8 cellular contexts compared by ENCODE assay signal in genomic region chr13:48302920-48303330, GRCh38. TPM values are rescaled to one million over a fixed set of nuclear protein-coding genes. Genes with fewer than 3 reads are reported as not detected.
A peak's percentile ranks its signal among the peaks of the same experiment; 100 is the strongest.
DNase-seq lines count a peak whose midpoint lies in the region; ATAC-seq lines count a peak whose summit lies in the region.

No MANE protein-coding gene starts in this region.

- DNase-seq in MV-4-11 (lab: John Stamatoyannopoulos, UW) (peak; percentile 18), SKM-1 (lab: John Stamatoyannopoulos, UW; ENCODE audit: unreplicated experiment) (no peak)
- DNase-seq in naive thymus-derived CD4-positive, alpha-beta T cell = no peak

- H3K4me3 Mint-ChIP-seq in dendritic cell treated with granulocyte-macrophage colony-stimulating factor and Interleukin-4, amounts not matched to agents 40 ng/mL and 50 ng/mL, for 4 days = peak overlapping the region; percentile 77
- H3K4me3 Mint-ChIP-seq in naive thymus-derived CD4-positive, alpha-beta T cell = peak overlapping the region; percentile 76 to 99 (median 94)

- H3K4me1 Mint-ChIP-seq in dendritic cell treated with granulocyte-macrophage colony-stimulating factor and Interleukin-4, amounts not matched to agents 40 ng/mL and 50 ng/mL, for 4 days (ENCODE audit: low read depth) = peaks cover 33% of the 10 kb centered on the region
- peaks cover 16 to 43% (median 40%) of the 10 kb centered on the region in 7 donors for H3K4me1 Mint-ChIP-seq in naive thymus-derived CD4-positive, alpha-beta T cell

- peak overlapping the region; percentile 95 for H3K27ac Mint-ChIP-seq in dendritic cell treated with granulocyte-macrophage colony-stimulating factor and Interleukin-4, amounts not matched to agents 40 ng/mL and 50 ng/mL, for 4 days
- H3K27ac Mint-ChIP-seq in naive thymus-derived CD4-positive, alpha-beta T cell = peak overlapping the region; percentile 93 to 98 (median 96)

- no peaks in the 10 kb centered on the region for H3K9me3 Mint-ChIP-seq in dendritic cell treated with granulocyte-macrophage colony-stimulating factor and Interleukin-4, amounts not matched to agents 40 ng/mL and 50 ng/mL, for 4 days
- peaks cover 0 to 4% (median 0%) of the 10 kb centered on the region in 11 donors for H3K9me3 Mint-ChIP-seq in naive thymus-derived CD4-positive, alpha-beta T cell

- H3K9me3 ChIP-seq in naive thymus-derived CD4-positive, alpha-beta T cell (ENCODE audit: control insufficient read depth in 2 of 3, low read length in 3 of 3) = no peaks in the 10 kb centered on the region

- ATAC-seq in GM19035 (IDR thresholded peaks at IDR 0.05; ENCODE audit: unreplicated experiment) (peak; percentile 8), HG02970 (IDR thresholded peaks at IDR 0.05; ENCODE audit: low FRiP score, unreplicated experiment) (no peak), HG03354 (IDR thresholded peaks at IDR 0.05; ENCODE audit: poor library complexity, severe bottlenecking, unreplicated experiment) (no peak), GM19023 (IDR thresholded peaks at IDR 0.05; ENCODE audit: unreplicated experiment) (no peak)
- peak; percentile 4 for ATAC-seq in naive thymus-derived CD4-positive, alpha-beta T cell

- POLR2A ChIA-PET in naive thymus-derived CD4-positive, alpha-beta T cell (lab: Charles Lee) = interaction anchor here (0.7 to 2.4 kb wide), 14 partner anchors 9 to 230 kb away, joined by 3 to 10 read pairs (median 4); partner anchors contain the start of genes ITM2B, MED4 and RCBTB2

- peak overlapping the region; percentile 99 for H3K27ac ChIP-seq in naive thymus-derived CD4-positive, alpha-beta T cell (ENCODE audit: low read depth, low read length)

- intact Hi-C loops in dendritic cell treated with granulocyte-macrophage colony-stimulating factor and Interleukin-4, amounts not matched to agents 40 ng/mL and 50 ng/mL, for 4 days (cut with micrococcal nuclease) = loop anchor here (1.0 to 5.0 kb wide), 2 partner anchors 41 to 70 kb away; partner anchors contain the start of gene ITM2B
- intact Hi-C loops in naive thymus-derived CD4-positive, alpha-beta T cell (cut with micrococcal nuclease) = loop anchor here (1.0 to 10.0 kb wide), 20 partner anchors 20 to 1490 kb away; partner anchors contain the start of genes ITM2B (in 2 of the 2), MED4 (in 2 of the 2), CAB39L (in 1 of the 2) and CYSLTR2 (in 1 of the 2)

- no peaks in the 10 kb centered on the region for H3K36me3 ChIP-seq in naive thymus-derived CD4-positive, alpha-beta T cell (ENCODE audit: control insufficient read depth in 2 of 3, insufficient read depth in 3 of 3, low read length in 3 of 3)

- no peaks in the 10 kb centered on the region for H3K27me3 Mint-ChIP-seq in dendritic cell treated with granulocyte-macrophage colony-stimulating factor and Interleukin-4, amounts not matched to agents 40 ng/mL and 50 ng/mL, for 4 days
- H3K27me3 Mint-ChIP-seq in naive thymus-derived CD4-positive, alpha-beta T cell = no peaks in the 10 kb centered on the region

- H3K27me3 ChIP-seq in naive thymus-derived CD4-positive, alpha-beta T cell (ENCODE audit: control insufficient read depth in 2 of 2, insufficient read depth in 2 of 2, low read length in 2 of 2) = no peaks in the 10 kb centered on the region

- H3K36me3 Mint-ChIP-seq in dendritic cell treated with granulocyte-macrophage colony-stimulating factor and Interleukin-4, amounts not matched to agents 40 ng/mL and 50 ng/mL, for 4 days (ENCODE audit: low read depth) = peaks cover 37% of the 10 kb centered on the region
- H3K36me3 Mint-ChIP-seq in naive thymus-derived CD4-positive, alpha-beta T cell = peaks cover 0 to 25% (median 5%) of the 10 kb centered on the region in 5 donors

- H3K4me1 ChIP-seq in naive thymus-derived CD4-positive, alpha-beta T cell (ENCODE audit: control insufficient read depth in 2 of 2, insufficient read depth in 2 of 2, low read length in 2 of 2) = peaks cover 10 to 15% of the 10 kb centered on the region in 2 donors

- H3K4me3 ChIP-seq in naive thymus-derived CD4-positive, alpha-beta T cell (ENCODE audit: low read length) = peak overlapping the region; percentile 85

- CTCF ChIA-PET in naive thymus-derived CD4-positive, alpha-beta T cell (lab: Charles Lee) = interaction anchor here (0.7 to 1.6 kb wide), 5 partner anchors 32 to 208 kb away, joined by 3 to 4 read pairs (median 3); partner anchors contain the start of genes ITM2B and MED4

RNA-seq across cellular contexts. Expression of gene RB1, which starts 0.6 kb away (rescaled TPM):
- 10 to 100 TPM; 18.0 to 37.1 (median 23.6) TPM for total RNA-seq in naive thymus-derived CD4-positive, alpha-beta T cell
- 10 to 100 TPM; 12.1 to 13.5 TPM for polyA plus RNA-seq in naive thymus-derived CD4-positive, alpha-beta T cell

Comparison
In these comparisons a context has a peak if more than half of its experiments do, and no peak if none do; other contexts are left out.
1. ATAC-seq: peak in GM19035 (single experiment) and naive thymus-derived CD4-positive, alpha-beta T cell (single experiment); none in HG02970 (single experiment), HG03354 (single experiment) and GM19023 (single experiment).